12 cellular contexts compared by ENCODE assay signal in the genomic region with DNA sequence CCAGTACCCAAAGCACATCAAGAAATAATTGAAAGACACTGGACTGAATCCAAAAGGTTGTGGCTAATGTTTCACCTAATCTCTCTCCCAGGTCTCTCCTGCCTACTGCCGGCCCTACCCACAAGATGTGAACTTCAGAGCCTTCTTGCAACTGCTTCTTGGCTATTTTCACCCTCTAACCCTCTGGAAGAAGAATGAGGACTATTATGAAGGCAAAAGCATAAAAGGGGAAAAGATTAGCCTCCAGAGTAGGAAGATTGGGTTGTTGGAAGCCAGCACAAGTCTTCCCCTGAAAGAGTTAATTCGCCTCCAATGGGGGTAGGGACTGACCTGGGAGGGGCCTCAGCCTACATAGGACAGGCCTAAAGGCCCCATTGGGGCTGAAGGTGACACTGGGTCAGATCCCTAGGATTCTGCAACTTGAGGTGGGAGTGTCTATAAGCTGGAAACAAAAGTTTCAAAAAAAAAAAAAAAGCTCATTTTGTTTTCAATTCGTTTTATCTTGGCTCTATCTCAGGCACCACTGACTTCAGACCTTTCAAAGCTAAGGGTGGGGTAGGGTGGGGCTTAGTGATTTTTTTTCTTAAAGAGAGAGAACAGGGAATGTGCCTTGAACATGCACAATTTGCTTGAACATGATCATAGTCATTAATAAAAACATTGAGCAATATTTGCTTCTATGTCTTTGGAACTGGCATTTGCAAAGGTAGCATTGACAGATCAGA.
DNase-seq lines count a peak whose midpoint lies in the region; ATAC-seq and TF ChIP-seq lines count a peak whose summit lies in the region.
"Had no signal": no experiment of that assay in that cellular context is flagged by ENCODE, and none has a peak within 500 bp of the region (broad histone marks: within the 10 kb centered on the region; RNA-seq: fewer than 3 reads in every experiment).

No MANE protein-coding gene starts in this region.

- H3K4me3 Mint-ChIP-seq in naive thymus-derived CD4-positive, alpha-beta T cell: peak overlapping the region in 5 of 10 donors; percentile 25 to 67 (median 56)
- H3K4me3 Mint-ChIP-seq: activated naive CD8-positive, alpha-beta T cell treated with anti-CD3 and anti-CD28 coated beads, Interleukin-2, amount 10 ng/mL, durations not matched to agents 7 days and 5 days had no signal

- H3K4me3 ChIP-seq in AG10803 (ENCODE audit: low read length): no peak overlapping the region
- H3K4me3 ChIP-seq in SK-N-MC: peak overlapping the region; percentile 49
- H3K4me3 ChIP-seq in esophagus squamous epithelium: no peak overlapping the region
- H3K4me3 ChIP-seq in naive thymus-derived CD4-positive, alpha-beta T cell (ENCODE audit: low read length): no peak overlapping the region
- H3K4me3 ChIP-seq in HAP-1: no peak overlapping the region
- H3K4me3 ChIP-seq in spleen: no peak overlapping the region
- H3K4me3 ChIP-seq: smooth muscle cell had no signal

- POLR2A ChIA-PET in naive thymus-derived CD4-positive, alpha-beta T cell (lab: Charles Lee): interaction anchor here (0.5 to 1.6 kb wide), 3 partner anchors 56 to 647 kb away, joined by 3 to 5 read pairs (median 4); partner anchors contain the start of gene TMEM156
- POLR2A ChIA-PET in GM10248 (lab: Yijun Ruan, JAX): no interaction called here

- peak overlapping the region; percentile 8 for H3K9ac ChIP-seq in SK-N-MC (ENCODE audit: insufficient read length)
- H3K9ac ChIP-seq: KMS-11 had no signal

- peaks cover 2 to 8% (median 7%) of the 10 kb centered on the region in 5 donors for H3K36me3 Mint-ChIP-seq in naive thymus-derived CD4-positive, alpha-beta T cell

- TF ChIP-seq CTCF in AG10803 (conservative IDR thresholded peaks at IDR 0.05; ENCODE audit: low read length) (no peak), esophagus squamous epithelium (IDR thresholded peaks at IDR 0.05) (no peak), GM10248 (IDR thresholded peaks at IDR 0.05; ENCODE audit: control extremely low read depth, extremely low read depth, low read depth, missing control alignments) (no peak), spleen (IDR thresholded peaks at IDR 0.05 in 8 of 11, conservative IDR thresholded peaks at IDR 0.05 in 3 of 11) (no peak)

- H3K36me3 ChIP-seq in SK-N-MC (ENCODE audit: insufficient read depth, low read length) (no peaks in the 10 kb centered on the region), esophagus squamous epithelium (no peaks in the 10 kb centered on the region), HAP-1 (replicated peaks) (no peaks in the 10 kb centered on the region), spleen (no peaks in the 10 kb centered on the region)
- no peaks in the 10 kb centered on the region for H3K36me3 ChIP-seq in naive thymus-derived CD4-positive, alpha-beta T cell (ENCODE audit: control insufficient read depth in 2 of 3, insufficient read depth in 3 of 3, low read length in 3 of 3)

- in situ Hi-C loops in HAP-1 (cut with MboI; ENCODE audit: low sequenced_read_pairs): no loop called here

- peaks cover 17 to 77% (median 47%) of the 10 kb centered on the region in 3 donors for H3K4me1 ChIP-seq in esophagus squamous epithelium
- H3K4me1 ChIP-seq in naive thymus-derived CD4-positive, alpha-beta T cell (ENCODE audit: control insufficient read depth in 2 of 2, insufficient read depth in 2 of 2, low read length in 2 of 2): peaks cover 0 to 16% of the 10 kb centered on the region in 2 donors
- H3K4me1 ChIP-seq in HAP-1: no peaks in the 10 kb centered on the region
- H3K4me1 ChIP-seq in spleen: peaks cover 0 to 4% (median 0%) of the 10 kb centered on the region in 6 donors

- peaks cover 6 to 17% (median 9%) of the 10 kb centered on the region in 11 donors for H3K9me3 Mint-ChIP-seq in naive thymus-derived CD4-positive, alpha-beta T cell

- H3K27me3 ChIP-seq in esophagus squamous epithelium (no peaks in the 10 kb centered on the region), HAP-1 (ENCODE audit: low read depth) (no peaks in the 10 kb centered on the region), spleen (replicated peaks in 1 of 7) (no peaks in the 10 kb centered on the region)
- no peaks in the 10 kb centered on the region for H3K27me3 ChIP-seq in naive thymus-derived CD4-positive, alpha-beta T cell (ENCODE audit: control insufficient read depth in 2 of 2, insufficient read depth in 2 of 2, low read length in 2 of 2)

- peaks cover 0 to 6% (median 0%) of the 10 kb centered on the region in 5 donors for H3K27me3 Mint-ChIP-seq in naive thymus-derived CD4-positive, alpha-beta T cell
- H3K27me3 Mint-ChIP-seq: activated naive CD8-positive, alpha-beta T cell treated with anti-CD3 and anti-CD28 coated beads, Interleukin-2, amount 10 ng/mL, durations not matched to agents 7 days and 5 days had no signal

- H3K27ac Mint-ChIP-seq in naive thymus-derived CD4-positive, alpha-beta T cell: peak overlapping the region in 5 of 9 donors; percentile 38 to 83 (median 56)
- H3K27ac Mint-ChIP-seq: activated naive CD8-positive, alpha-beta T cell treated with anti-CD3 and anti-CD28 coated beads, Interleukin-2, amount 10 ng/mL, durations not matched to agents 7 days and 5 days had no signal

- peak; percentile 22 for ATAC-seq in naive thymus-derived CD4-positive, alpha-beta T cell

- intact Hi-C loops in esophagus squamous epithelium (cut with DNase I): loop anchor here (10.0 kb wide), 1 partner anchor 61 kb away; no protein-coding TSS in a partner anchor
- intact Hi-C loops in naive thymus-derived CD4-positive, alpha-beta T cell (cut with micrococcal nuclease): no loop called here
- intact Hi-C loops in spleen (cut with DNase I; ENCODE audit: low total_unique reads): no loop called here

- H3K9me3 ChIP-seq in SK-N-MC (ENCODE audit: low read depth, low read length) (no peaks in the 10 kb centered on the region), esophagus squamous epithelium (no peaks in the 10 kb centered on the region), HAP-1 (no peaks in the 10 kb centered on the region), spleen (peaks cover 0 to 21% (median 15%) of the 10 kb centered on the region in 8 donors)
- H3K9me3 ChIP-seq in naive thymus-derived CD4-positive, alpha-beta T cell (ENCODE audit: control insufficient read depth in 2 of 3, low read length in 3 of 3): no peaks in the 10 kb centered on the region

- DNase-seq in AG10803 (ENCODE audit: low read depth): peak; percentile 8
- no peak for DNase-seq in SK-N-MC (ENCODE audit: low read depth, low spot score)
- no peak for DNase-seq in esophagus squamous epithelium (lab: John Stamatoyannopoulos, UW)
- DNase-seq in naive thymus-derived CD4-positive, alpha-beta T cell: peak in 2 of 9 donors; percentile 12 to 38
- DNase-seq in HAP-1 (ENCODE audit: low spot score in 2 of 2): no peak
- no peak for DNase-seq in GM10248 (ENCODE audit: extremely low spot score)
- no peak for DNase-seq in spleen
- no peak for DNase-seq in DMS153 treated with DMSO at 0.1 percent for 48 hours (lab: John Stamatoyannopoulos, UW; ENCODE audit: unreplicated experiment)
- DNase-seq: activated naive CD8-positive, alpha-beta T cell treated with anti-CD3 and anti-CD28 coated beads, Interleukin-2, amount 10 ng/mL, durations not matched to agents 7 days and 5 days; NCI-H187 treated with DMSO at 0.1 percent for 48 hours had no signal

- 18 to 30% methylated on average over 3 of the region's 3 CpGs for WGBS in esophagus squamous epithelium, 2 donors
- 38 to 53% (median 48%) methylated on average over 3 of the region's 3 CpGs for WGBS in spleen, 5 donors

- peaks cover 0 to 59% (median 33%) of the 10 kb centered on the region in 7 donors for H3K4me1 Mint-ChIP-seq in naive thymus-derived CD4-positive, alpha-beta T cell
- H3K4me1 Mint-ChIP-seq: activated naive CD8-positive, alpha-beta T cell treated with anti-CD3 and anti-CD28 coated beads, Interleukin-2, amount 10 ng/mL, durations not matched to agents 7 days and 5 days had no signal

- CTCF ChIA-PET in naive thymus-derived CD4-positive, alpha-beta T cell (lab: Charles Lee): no interaction called here
- CTCF ChIA-PET in GM10248 (lab: Yijun Ruan, JAX): interaction anchor here (1.3 to 2.2 kb wide), 2 partner anchors 15 to 66 kb away, joined by 5 to 6 read pairs; no protein-coding TSS in a partner anchor

- TF ChIP-seq POLR2A in esophagus squamous epithelium (IDR thresholded peaks at IDR 0.05): no peak
- TF ChIP-seq POLR2A in spleen (IDR thresholded peaks at IDR 0.05): no peak

- H3K27ac ChIP-seq in SK-N-MC (peak overlapping the region; percentile 97), esophagus squamous epithelium (peak overlapping the region; percentile 65 to 91 (median 82)), spleen (no peak overlapping the region)
- no peak overlapping the region for H3K27ac ChIP-seq in naive thymus-derived CD4-positive, alpha-beta T cell (ENCODE audit: low read depth, low read length)
- H3K27ac ChIP-seq: KMS-11 had no signal

Comparison
In these comparisons a context has a peak if more than half of its experiments do, and no peak if none do; other contexts are left out.
1. H3K27ac ChIP-seq: peak in SK-N-MC (single experiment) and esophagus squamous epithelium (4 of 4); none in naive thymus-derived CD4-positive, alpha-beta T cell (single experiment) and spleen (0 of 8).